In the genomic region with DNA sequence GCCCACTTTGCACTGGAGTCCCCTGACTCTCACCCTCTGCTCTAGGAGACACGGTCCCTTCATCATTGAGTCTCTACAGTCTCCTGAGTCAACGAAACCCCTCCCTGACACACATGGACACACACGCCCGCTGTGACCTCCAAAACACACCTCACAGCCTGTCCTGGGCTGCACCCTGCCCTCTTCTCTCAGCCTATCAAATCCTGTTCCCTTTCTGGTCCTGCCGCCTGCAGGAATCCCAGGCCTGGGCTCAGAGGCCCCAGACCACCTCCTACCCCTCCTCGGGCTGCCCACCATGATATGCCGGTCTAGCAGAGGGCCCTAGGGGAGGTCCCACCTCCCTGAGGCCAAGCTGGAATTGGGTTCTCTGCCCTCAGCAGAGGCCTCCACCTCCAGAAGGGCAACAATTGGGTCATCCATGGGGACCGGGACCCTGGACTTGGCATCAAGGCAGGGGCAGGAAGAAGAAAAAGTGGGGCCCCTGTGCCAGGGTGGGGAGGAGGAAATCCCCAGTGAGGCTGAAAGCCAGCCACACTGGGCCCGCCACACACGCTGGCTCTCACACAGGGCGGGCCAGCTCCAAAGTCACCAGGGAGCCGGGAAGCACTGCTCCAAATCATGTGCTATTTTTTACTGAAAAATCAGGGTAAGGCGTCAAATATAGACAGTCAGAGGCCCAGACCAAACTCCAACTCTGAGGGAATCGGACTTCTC, we compare ENCODE assay signal across 9 cellular contexts. TPM values are rescaled to one million over a fixed set of nuclear protein-coding genes. Genes with fewer than 3 reads are reported as not detected.
DNase-seq lines count a peak whose midpoint lies in the region; ATAC-seq and TF ChIP-seq lines count a peak whose summit lies in the region.
"Had no signal": no experiment of that assay in that cellular context is flagged by ENCODE, and none has a peak within 500 bp of the region (broad histone marks: within the 10 kb centered on the region; RNA-seq: fewer than 3 reads in every experiment).

No MANE protein-coding gene starts in this region.

- peaks cover 54% of the 10 kb centered on the region for H4K20me1 ChIP-seq in PC-9 (ENCODE audit: insufficient read depth)

- peak overlapping the region; percentile 90 to 100 (median 96) for H3K4me3 Mint-ChIP-seq in CD8-positive, alpha-beta memory T cell

- H3K9me3 ChIP-seq in CD8-positive, alpha-beta memory T cell (ENCODE audit: low read length) = no peaks in the 10 kb centered on the region
- no peaks in the 10 kb centered on the region for H3K9me3 ChIP-seq in PC-9 (ENCODE audit: insufficient read depth, low read depth)
- no peaks in the 10 kb centered on the region for H3K9me3 ChIP-seq in parathyroid adenoma (ENCODE audit: control insufficient read depth, low read length)

- peaks cover 49 to 76% (median 65%) of the 10 kb centered on the region in 3 donors for H3K4me1 Mint-ChIP-seq in CD8-positive, alpha-beta memory T cell

- BruUV-seq in PC-9 (replicated peaks; lab: Mats Ljungman, UMichigan) = no TSS peak

- peaks cover 68% of the 10 kb centered on the region for H3K4me1 ChIP-seq in CD8-positive, alpha-beta memory T cell (ENCODE audit: insufficient read depth, low read length)
- H3K4me1 ChIP-seq in PC-9 (replicated peaks; ENCODE audit: insufficient read depth) (peaks cover 54% of the 10 kb centered on the region), parathyroid adenoma (peaks cover 6% of the 10 kb centered on the region)

- H3K4me2 ChIP-seq in PC-9 = peak overlapping the region; percentile 95
- H3K4me2 ChIP-seq in parathyroid adenoma (ENCODE audit: low read length) = peak overlapping the region; percentile 66

- ATAC-seq in esophagus mucosa = peak; percentile 4
- ATAC-seq in HG02970 (IDR thresholded peaks at IDR 0.05; ENCODE audit: low FRiP score, unreplicated experiment) = no peak

- CTCF ChIA-PET in CD8-positive, alpha-beta memory T cell (lab: Charles Lee) = interaction anchor here (0.7 to 3.3 kb wide), 8 partner anchors 8 to 1549 kb away, joined by 3 to 28 read pairs (median 4); no protein-coding TSS in a partner anchor
- CTCF ChIA-PET in PC-9 (lab: Charles Lee) = interaction anchor here (0.7 kb wide), 1 partner anchor 36 kb away, joined by 5 read pairs; no protein-coding TSS in a partner anchor

- H3K27ac Mint-ChIP-seq in CD8-positive, alpha-beta memory T cell = peak overlapping the region; percentile 90 to 99 (median 96)

- DNase-seq in CD8-positive, alpha-beta memory T cell = no peak
- no peak for DNase-seq in PC-9
- no peak for DNase-seq in NCI-H524 (lab: John Stamatoyannopoulos, UW)
- DNase-seq in NCI-H187 (lab: John Stamatoyannopoulos, UW) = no peak
- DNase-seq in UCSD-AML1 (lab: John Stamatoyannopoulos, UW; ENCODE audit: unreplicated experiment) = no peak

- POLR2A ChIA-PET in CD8-positive, alpha-beta memory T cell (lab: Charles Lee) = interaction anchor here (1.7 kb wide), 1 partner anchor 14 kb away, joined by 8 read pairs; no protein-coding TSS in a partner anchor
- POLR2A ChIA-PET in PC-9 (lab: Charles Lee; ENCODE audit: unreplicated experiment) = no interaction called here

- H3K4me3 ChIP-seq in CD8-positive, alpha-beta memory T cell (ENCODE audit: low read length) = peak overlapping the region; percentile 83
- H3K4me3 ChIP-seq in PC-9 (peak overlapping the region; percentile 70; the same call in 1 of the 2 replicates), parathyroid adenoma (ENCODE audit: low read depth, low read length) (peak overlapping the region; percentile 71)

- no peaks in the 10 kb centered on the region for H3K9me2 ChIP-seq in PC-9 (ENCODE audit: insufficient read depth)

- H2AFZ ChIP-seq in PC-9 = no peak overlapping the region
- H2AFZ ChIP-seq in parathyroid adenoma = no peak overlapping the region

- H3K27me3 Mint-ChIP-seq in CD8-positive, alpha-beta memory T cell = peaks cover 0 to 3% of the 10 kb centered on the region in 2 donors

- intact Hi-C loops in PC-9 (cut with micrococcal nuclease; ENCODE audit: unreplicated experiment) = no loop called here

- H3K79me2 ChIP-seq in PC-9 (ENCODE audit: low read depth) (peaks cover 56% of the 10 kb centered on the region), parathyroid adenoma (peaks cover 4% of the 10 kb centered on the region)

- no peaks in the 10 kb centered on the region for H3K9me3 Mint-ChIP-seq in CD8-positive, alpha-beta memory T cell

- H3K27ac ChIP-seq in CD8-positive, alpha-beta memory T cell (ENCODE audit: low read depth, low read length) = peak overlapping the region; percentile 68
- H3K27ac ChIP-seq in PC-9 = no peak overlapping the region
- peak overlapping the region; percentile 55 for H3K27ac ChIP-seq in parathyroid adenoma

- peaks cover 31% of the 10 kb centered on the region for H3F3A ChIP-seq in PC-9 (ENCODE audit: insufficient read depth, low read depth)

- H3K27me3 ChIP-seq in CD8-positive, alpha-beta memory T cell (ENCODE audit: insufficient read depth, low read length, poor library complexity, severe bottlenecking) = no peaks in the 10 kb centered on the region
- H3K27me3 ChIP-seq in PC-9 (ENCODE audit: insufficient read depth, low read depth) = no peaks in the 10 kb centered on the region
- no peaks in the 10 kb centered on the region for H3K27me3 ChIP-seq in parathyroid adenoma (ENCODE audit: control insufficient read depth, insufficient read depth, low read length)

- peaks cover 5 to 51% (median 14%) of the 10 kb centered on the region in 3 donors for H3K36me3 Mint-ChIP-seq in CD8-positive, alpha-beta memory T cell

- TF ChIP-seq CTCF in PC-9 (conservative IDR thresholded peaks at IDR 0.05) (no peak), parathyroid adenoma (IDR thresholded peaks at IDR 0.05) (no peak)

- H3K9ac ChIP-seq in parathyroid adenoma = no peak overlapping the region

- peaks cover 15% of the 10 kb centered on the region for H3K36me3 ChIP-seq in CD8-positive, alpha-beta memory T cell (ENCODE audit: insufficient read depth, low read length)
- H3K36me3 ChIP-seq in PC-9 (ENCODE audit: low read depth) (peaks cover 20% of the 10 kb centered on the region; the same call in 1 of the 2 replicates), parathyroid adenoma (ENCODE audit: control insufficient read depth, insufficient read depth, low read length) (no peaks in the 10 kb centered on the region)

RNA-seq across cellular contexts. Expression of a gene that starts 3.4 kb away (rescaled TPM):
- 10 to 100 TPM; 86.9 to 89.0 TPM for total RNA-seq in CD8-positive, alpha-beta memory T cell
- polyA plus RNA-seq in CD8-positive, alpha-beta memory T cell = 1.7 TPM
- total RNA-seq in PC-9 (2021) (34.0 and 35.8 TPM in 2 replicates), esophagus mucosa (26.3 TPM)

RNA-seq across cellular contexts. Expression of a gene that starts 17.1 kb away (rescaled TPM):
- total RNA-seq in CD8-positive, alpha-beta memory T cell = 1 to 10 TPM in 1 of 2 experiments, under 1 TPM in 1; 0.92 to 1.3 TPM
- not detected for polyA plus RNA-seq in CD8-positive, alpha-beta memory T cell
- 0.17 and 0.73 TPM in 2 replicates for total RNA-seq in PC-9 (2021)
- 0.16 TPM for total RNA-seq in esophagus mucosa

RNA-seq across cellular contexts. Expression of a gene that starts 18.7 kb away (rescaled TPM):
- total RNA-seq in CD8-positive, alpha-beta memory T cell = under 1 TPM in 1 of 2 experiments, not detected in 1; 0.31 TPM
- not detected for polyA plus RNA-seq in CD8-positive, alpha-beta memory T cell
- total RNA-seq in PC-9 (2021) = not detected in 2 replicates
- total RNA-seq in esophagus mucosa = 0.64 TPM
- total RNA-seq: lung microvascular endothelial cell had no signal

RNA-seq across cellular contexts. Expression of a gene that starts 51.9 kb away (rescaled TPM):
- 10 to 100 TPM; 19.5 to 22.4 TPM for total RNA-seq in CD8-positive, alpha-beta memory T cell
- polyA plus RNA-seq in CD8-positive, alpha-beta memory T cell = 41.2 TPM
- total RNA-seq in PC-9 (2021) = 38.6 and 58.7 TPM in 2 replicates
- total RNA-seq in esophagus mucosa = 13.6 TPM

RNA-seq across cellular contexts. Expression of a gene that starts 54.3 kb away (rescaled TPM):
- total RNA-seq in CD8-positive, alpha-beta memory T cell = under 1 TPM; 0.39 to 0.42 TPM
- not detected for polyA plus RNA-seq in CD8-positive, alpha-beta memory T cell
- total RNA-seq in PC-9 (2021) (20.7 and 29.5 TPM in 2 replicates), esophagus mucosa (42.7 TPM)
